ENCODE assay signal across 1 cellular context in the genomic region with DNA sequence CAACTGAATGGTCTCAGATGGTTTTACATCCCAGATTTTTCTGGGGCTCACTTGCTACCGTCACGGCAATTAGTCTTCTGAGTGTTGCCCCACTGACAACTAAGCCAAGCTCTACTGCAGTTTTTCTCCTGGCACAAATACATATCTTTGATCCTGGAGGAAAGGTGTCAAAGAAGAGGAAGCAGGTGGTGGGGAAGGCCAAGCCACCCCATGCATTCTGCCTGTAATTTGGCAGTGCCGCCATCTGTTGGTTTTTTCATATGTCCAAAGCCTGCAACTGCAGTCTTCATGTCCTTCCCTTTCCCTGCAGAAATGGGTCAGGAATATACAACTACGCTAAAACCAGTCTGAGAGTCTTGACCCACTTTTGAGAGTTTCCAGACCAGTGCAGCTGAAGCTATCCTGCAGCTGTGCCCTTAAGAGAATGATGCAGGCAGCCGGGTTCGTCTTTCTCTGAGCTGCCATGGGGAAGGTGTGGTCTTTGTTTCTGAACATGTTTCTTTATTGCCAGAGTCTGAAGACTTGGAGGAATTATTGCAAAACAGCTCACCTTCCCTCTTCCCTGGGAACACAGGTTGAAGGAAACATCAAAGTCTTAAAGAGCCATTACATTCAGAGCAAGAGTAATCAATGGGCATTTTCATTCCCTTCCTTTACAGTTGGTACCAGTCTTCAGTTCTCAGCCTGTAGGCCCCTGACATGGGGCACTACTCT.
TF ChIP-seq lines count a peak whose summit lies in the region.

No MANE protein-coding gene starts in this region.

TF ChIP-seq in K562, 482 proteins besides CTCF, POLR2A, EP300 and RAD21 (continued from another document):
- no peak for TF ChIP-seq MXD1 (CRISPR knock-in tag; IDR thresholded peaks at IDR 0.05; ENCODE audit: borderline replicate concordance, poor library complexity, severe bottlenecking)
- TF ChIP-seq ATF7 (IDR thresholded peaks at IDR 0.05) = no peak
- TF ChIP-seq IFI16 (CRISPR knock-in tag; IDR thresholded peaks at IDR 0.05) = no peak
- no peak for TF ChIP-seq ETV1 (tag; conservative IDR thresholded peaks at IDR 0.05; ENCODE audit: low read depth)
- no peak for TF ChIP-seq MECOM (CRISPR knock-in tag; IDR thresholded peaks at IDR 0.05)
- TF ChIP-seq, protein P1, sequence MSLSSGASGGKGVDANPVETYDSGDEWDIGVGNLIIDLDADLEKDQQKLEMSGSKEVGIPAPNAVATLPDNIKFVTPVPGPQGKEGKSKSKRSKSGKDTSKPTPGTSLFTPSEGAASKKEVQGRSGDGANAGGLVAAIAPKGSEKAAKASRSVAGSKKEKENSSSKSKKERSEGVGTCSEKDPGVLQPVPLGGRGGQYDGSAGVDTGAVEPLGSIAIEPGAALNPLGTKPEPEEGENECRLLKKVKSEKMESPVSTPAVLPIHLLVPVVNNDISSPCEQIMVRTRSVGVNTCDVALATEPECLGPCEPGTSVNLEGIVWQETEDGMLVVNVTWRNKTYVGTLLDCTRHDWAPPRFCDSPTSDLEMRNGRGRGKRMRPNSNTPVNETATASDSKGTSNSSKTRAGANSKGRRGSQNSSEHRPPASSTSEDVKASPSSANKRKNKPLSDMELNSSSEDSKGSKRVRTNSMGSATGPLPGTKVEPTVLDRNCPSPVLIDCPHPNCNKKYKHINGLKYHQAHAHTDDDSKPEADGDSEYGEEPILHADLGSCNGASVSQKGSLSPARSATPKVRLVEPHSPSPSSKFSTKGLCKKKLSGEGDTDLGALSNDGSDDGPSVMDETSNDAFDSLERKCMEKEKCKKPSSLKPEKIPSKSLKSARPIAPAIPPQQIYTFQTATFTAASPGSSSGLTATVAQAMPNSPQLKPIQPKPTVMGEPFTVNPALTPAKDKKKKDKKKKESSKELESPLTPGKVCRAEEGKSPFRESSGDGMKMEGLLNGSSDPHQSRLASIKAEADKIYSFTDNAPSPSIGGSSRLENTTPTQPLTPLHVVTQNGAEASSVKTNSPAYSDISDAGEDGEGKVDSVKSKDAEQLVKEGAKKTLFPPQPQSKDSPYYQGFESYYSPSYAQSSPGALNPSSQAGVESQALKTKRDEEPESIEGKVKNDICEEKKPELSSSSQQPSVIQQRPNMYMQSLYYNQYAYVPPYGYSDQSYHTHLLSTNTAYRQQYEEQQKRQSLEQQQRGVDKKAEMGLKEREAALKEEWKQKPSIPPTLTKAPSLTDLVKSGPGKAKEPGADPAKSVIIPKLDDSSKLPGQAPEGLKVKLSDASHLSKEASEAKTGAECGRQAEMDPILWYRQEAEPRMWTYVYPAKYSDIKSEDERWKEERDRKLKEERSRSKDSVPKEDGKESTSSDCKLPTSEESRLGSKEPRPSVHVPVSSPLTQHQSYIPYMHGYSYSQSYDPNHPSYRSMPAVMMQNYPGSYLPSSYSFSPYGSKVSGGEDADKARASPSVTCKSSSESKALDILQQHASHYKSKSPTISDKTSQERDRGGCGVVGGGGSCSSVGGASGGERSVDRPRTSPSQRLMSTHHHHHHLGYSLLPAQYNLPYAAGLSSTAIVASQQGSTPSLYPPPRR (CRISPR knock-in tag; IDR thresholded peaks at IDR 0.05; ENCODE audit: borderline replicate concordance) = no peak
- no peak for TF ChIP-seq MITF (IDR thresholded peaks at IDR 0.05)
- TF ChIP-seq, protein P2, sequence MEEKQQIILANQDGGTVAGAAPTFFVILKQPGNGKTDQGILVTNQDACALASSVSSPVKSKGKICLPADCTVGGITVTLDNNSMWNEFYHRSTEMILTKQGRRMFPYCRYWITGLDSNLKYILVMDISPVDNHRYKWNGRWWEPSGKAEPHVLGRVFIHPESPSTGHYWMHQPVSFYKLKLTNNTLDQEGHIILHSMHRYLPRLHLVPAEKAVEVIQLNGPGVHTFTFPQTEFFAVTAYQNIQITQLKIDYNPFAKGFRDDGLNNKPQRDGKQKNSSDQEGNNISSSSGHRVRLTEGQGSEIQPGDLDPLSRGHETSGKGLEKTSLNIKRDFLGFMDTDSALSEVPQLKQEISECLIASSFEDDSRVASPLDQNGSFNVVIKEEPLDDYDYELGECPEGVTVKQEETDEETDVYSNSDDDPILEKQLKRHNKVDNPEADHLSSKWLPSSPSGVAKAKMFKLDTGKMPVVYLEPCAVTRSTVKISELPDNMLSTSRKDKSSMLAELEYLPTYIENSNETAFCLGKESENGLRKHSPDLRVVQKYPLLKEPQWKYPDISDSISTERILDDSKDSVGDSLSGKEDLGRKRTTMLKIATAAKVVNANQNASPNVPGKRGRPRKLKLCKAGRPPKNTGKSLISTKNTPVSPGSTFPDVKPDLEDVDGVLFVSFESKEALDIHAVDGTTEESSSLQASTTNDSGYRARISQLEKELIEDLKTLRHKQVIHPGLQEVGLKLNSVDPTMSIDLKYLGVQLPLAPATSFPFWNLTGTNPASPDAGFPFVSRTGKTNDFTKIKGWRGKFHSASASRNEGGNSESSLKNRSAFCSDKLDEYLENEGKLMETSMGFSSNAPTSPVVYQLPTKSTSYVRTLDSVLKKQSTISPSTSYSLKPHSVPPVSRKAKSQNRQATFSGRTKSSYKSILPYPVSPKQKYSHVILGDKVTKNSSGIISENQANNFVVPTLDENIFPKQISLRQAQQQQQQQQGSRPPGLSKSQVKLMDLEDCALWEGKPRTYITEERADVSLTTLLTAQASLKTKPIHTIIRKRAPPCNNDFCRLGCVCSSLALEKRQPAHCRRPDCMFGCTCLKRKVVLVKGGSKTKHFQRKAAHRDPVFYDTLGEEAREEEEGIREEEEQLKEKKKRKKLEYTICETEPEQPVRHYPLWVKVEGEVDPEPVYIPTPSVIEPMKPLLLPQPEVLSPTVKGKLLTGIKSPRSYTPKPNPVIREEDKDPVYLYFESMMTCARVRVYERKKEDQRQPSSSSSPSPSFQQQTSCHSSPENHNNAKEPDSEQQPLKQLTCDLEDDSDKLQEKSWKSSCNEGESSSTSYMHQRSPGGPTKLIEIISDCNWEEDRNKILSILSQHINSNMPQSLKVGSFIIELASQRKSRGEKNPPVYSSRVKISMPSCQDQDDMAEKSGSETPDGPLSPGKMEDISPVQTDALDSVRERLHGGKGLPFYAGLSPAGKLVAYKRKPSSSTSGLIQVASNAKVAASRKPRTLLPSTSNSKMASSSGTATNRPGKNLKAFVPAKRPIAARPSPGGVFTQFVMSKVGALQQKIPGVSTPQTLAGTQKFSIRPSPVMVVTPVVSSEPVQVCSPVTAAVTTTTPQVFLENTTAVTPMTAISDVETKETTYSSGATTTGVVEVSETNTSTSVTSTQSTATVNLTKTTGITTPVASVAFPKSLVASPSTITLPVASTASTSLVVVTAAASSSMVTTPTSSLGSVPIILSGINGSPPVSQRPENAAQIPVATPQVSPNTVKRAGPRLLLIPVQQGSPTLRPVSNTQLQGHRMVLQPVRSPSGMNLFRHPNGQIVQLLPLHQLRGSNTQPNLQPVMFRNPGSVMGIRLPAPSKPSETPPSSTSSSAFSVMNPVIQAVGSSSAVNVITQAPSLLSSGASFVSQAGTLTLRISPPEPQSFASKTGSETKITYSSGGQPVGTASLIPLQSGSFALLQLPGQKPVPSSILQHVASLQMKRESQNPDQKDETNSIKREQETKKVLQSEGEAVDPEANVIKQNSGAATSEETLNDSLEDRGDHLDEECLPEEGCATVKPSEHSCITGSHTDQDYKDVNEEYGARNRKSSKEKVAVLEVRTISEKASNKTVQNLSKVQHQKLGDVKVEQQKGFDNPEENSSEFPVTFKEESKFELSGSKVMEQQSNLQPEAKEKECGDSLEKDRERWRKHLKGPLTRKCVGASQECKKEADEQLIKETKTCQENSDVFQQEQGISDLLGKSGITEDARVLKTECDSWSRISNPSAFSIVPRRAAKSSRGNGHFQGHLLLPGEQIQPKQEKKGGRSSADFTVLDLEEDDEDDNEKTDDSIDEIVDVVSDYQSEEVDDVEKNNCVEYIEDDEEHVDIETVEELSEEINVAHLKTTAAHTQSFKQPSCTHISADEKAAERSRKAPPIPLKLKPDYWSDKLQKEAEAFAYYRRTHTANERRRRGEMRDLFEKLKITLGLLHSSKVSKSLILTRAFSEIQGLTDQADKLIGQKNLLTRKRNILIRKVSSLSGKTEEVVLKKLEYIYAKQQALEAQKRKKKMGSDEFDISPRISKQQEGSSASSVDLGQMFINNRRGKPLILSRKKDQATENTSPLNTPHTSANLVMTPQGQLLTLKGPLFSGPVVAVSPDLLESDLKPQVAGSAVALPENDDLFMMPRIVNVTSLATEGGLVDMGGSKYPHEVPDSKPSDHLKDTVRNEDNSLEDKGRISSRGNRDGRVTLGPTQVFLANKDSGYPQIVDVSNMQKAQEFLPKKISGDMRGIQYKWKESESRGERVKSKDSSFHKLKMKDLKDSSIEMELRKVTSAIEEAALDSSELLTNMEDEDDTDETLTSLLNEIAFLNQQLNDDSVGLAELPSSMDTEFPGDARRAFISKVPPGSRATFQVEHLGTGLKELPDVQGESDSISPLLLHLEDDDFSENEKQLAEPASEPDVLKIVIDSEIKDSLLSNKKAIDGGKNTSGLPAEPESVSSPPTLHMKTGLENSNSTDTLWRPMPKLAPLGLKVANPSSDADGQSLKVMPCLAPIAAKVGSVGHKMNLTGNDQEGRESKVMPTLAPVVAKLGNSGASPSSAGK (IDR thresholded peaks at IDR 0.05) = peak; percentile 60
TF ChIP-seq in K562: peak in this region for 3.
